19 cellular contexts compared by ENCODE assay signal in genomic region chr15:66880380-66881155, GRCh38.
DNase-seq lines count a peak whose midpoint lies in the region; ATAC-seq and TF ChIP-seq lines count a peak whose summit lies in the region.
"Had no signal": no experiment of that assay in that cellular context is flagged by ENCODE, and none has a peak within 500 bp of the region (broad histone marks: within the 10 kb centered on the region; RNA-seq: fewer than 3 reads in every experiment).

No MANE protein-coding gene starts in this region.

- H3K79me1 ChIP-seq in IMR-90 (ENCODE audit: low read depth in 1 of 2, low read length in 2 of 2) = peaks cover 0 to 22% of the 10 kb centered on the region in 2 experiments; a peak in 2 of 4 replicates

- no peaks in the 10 kb centered on the region for H3K36me3 ChIP-seq in IMR-90 (ENCODE audit: control insufficient read depth, insufficient read depth, low read length)
- H3K36me3 ChIP-seq: pancreas had no signal

- H3K9ac ChIP-seq in IMR-90 (ENCODE audit: low read depth, low read length) = no peak overlapping the region

- peaks cover 4 to 15% (median 13%) of the 10 kb centered on the region in 3 donors for H3K27me3 Mint-ChIP-seq in CD14-positive monocyte (ENCODE audit: low read depth in 3 of 3)

- no peak overlapping the region for H3K27ac Mint-ChIP-seq in CD14-positive monocyte
- H3K27ac Mint-ChIP-seq: activated naive CD8-positive, alpha-beta T cell treated with anti-CD3 and anti-CD28 coated beads, Interleukin-2, amount 50 U/mL, for 24 hours; CD8-positive, alpha-beta memory T cell; naive thymus-derived CD8-positive, alpha-beta T cell; T-helper 1 cell treated with Interleukin-12 subunit alpha and Interleukin-12 subunit beta and Interleukin-4 antibody, amounts not matched to agents 30 μg/mL and 1 μg/mL, for 36 hours had no signal

- TF ChIP-seq RAD21 in IMR-90 (IDR thresholded peaks at IDR 0.05; ENCODE audit: low read length) = no peak

- no peaks in the 10 kb centered on the region for H3K4me1 Mint-ChIP-seq in CD14-positive monocyte
- H3K4me1 Mint-ChIP-seq: CD8-positive, alpha-beta memory T cell; naive thymus-derived CD8-positive, alpha-beta T cell had no signal

- no peak for TF ChIP-seq POLR2A in IMR-90 (IDR thresholded peaks at IDR 0.05; ENCODE audit: low read depth, low read length)

- H3K27ac ChIP-seq in IMR-90 (ENCODE audit: insufficient read depth, low read length) = no peak overlapping the region
- no peak overlapping the region for H3K27ac ChIP-seq in RWPE1
- H3K27ac ChIP-seq: body of pancreas, pancreas had no signal

- no peak overlapping the region; a peak in 1 of 4 replicates for H4K8ac ChIP-seq in IMR-90 (ENCODE audit: low read depth in 2 of 2, low read length in 2 of 2)

- intact Hi-C loops in IMR-90 (cut with micrococcal nuclease) (no loop called here), CD14-positive monocyte (cut with micrococcal nuclease) (no loop called here)

- H2BK20ac ChIP-seq in IMR-90 (ENCODE audit: low read depth, low read length) = peak overlapping the region; percentile 48; the same call in 1 of the 2 replicates

- no peak overlapping the region for H3K4me2 ChIP-seq in IMR-90 (ENCODE audit: low read depth, low read length)

- H3K9me3 ChIP-seq in IMR-90 (ENCODE audit: control insufficient read depth, insufficient read depth, low read length) = 0 out of 2 replicates have a peak, but pooled peaks cover 4% of the 10 kb centered on the region
- H3K9me3 ChIP-seq: body of pancreas, pancreas had no signal

- no peaks in the 10 kb centered on the region for H3K9me3 Mint-ChIP-seq in CD14-positive monocyte
- H3K9me3 Mint-ChIP-seq: activated naive CD8-positive, alpha-beta T cell treated with anti-CD3 and anti-CD28 coated beads, Interleukin-2, amount 50 U/mL, for 24 hours; CD8-positive, alpha-beta memory T cell; naive thymus-derived CD8-positive, alpha-beta T cell; T-helper 1 cell treated with Interleukin-12 subunit alpha and Interleukin-12 subunit beta and Interleukin-4 antibody, amounts not matched to agents 30 μg/mL and 1 μg/mL, for 36 hours had no signal

- no peak overlapping the region for H3K4ac ChIP-seq in IMR-90 (ENCODE audit: low read depth, low read length)

- H3K23ac ChIP-seq in IMR-90 (ENCODE audit: low read depth, low read length) = peak overlapping the region; percentile 45; the same call in 1 of the 2 replicates

- WGBS in IMR-90 (ENCODE audit: extremely low coverage in 2 of 2, insufficient read length in 1 of 2), 2 experiments = 100% methylated on average over 1 of the region's 11 CpGs; no CpG with 5 or more reads in 1 of the 2 experiments

- H4K91ac ChIP-seq in IMR-90 (ENCODE audit: insufficient read depth, low read depth, low read length) = peak overlapping the region; percentile 39; the same call in 1 of the 2 replicates

- peaks cover 17% of the 10 kb centered on the region for H3K4me1 ChIP-seq in IMR-90 (ENCODE audit: control insufficient read depth, insufficient read depth, low read length)

- DNase-seq in GM10248 (ENCODE audit: extremely low spot score) (peak; percentile 29), IMR-90 (no peak), islet precursor cell (peak; percentile 48), GF-D8 (lab: John Stamatoyannopoulos, UW) (no peak), CD14-positive monocyte (ENCODE audit: low spot score) (no peak), RWPE1 (ENCODE audit: low spot score) (no peak)
- peak; percentile 1 for DNase-seq in stimulated activated CD8-positive, alpha-beta memory T cell treated with anti-CD3 and anti-CD28 coated beads, Interleukin-4, amount 100 ng/mL, for 48 hours
- DNase-seq: activated CD4-positive, alpha-beta T cell treated with anti-CD3 and anti-CD28 coated beads for 48 hours; activated naive CD8-positive, alpha-beta T cell treated with anti-CD3 and anti-CD28 coated beads, Interleukin-2, amount 50 U/mL, for 24 hours; body of pancreas; CD8-positive, alpha-beta memory T cell; kidney glomerular epithelial cell; naive thymus-derived CD8-positive, alpha-beta T cell; NCI-H1105; NCI-H2081 treated with DMSO at 0.1 percent for 48 hours; NCI-H524; NK-92 treated with Interleukin-12 subunit alpha and Interleukin-12 subunit beta, amount 100 ng/mL, for 24 hours; pancreas had no signal

- peak overlapping the region; percentile 37 for H2AK9ac ChIP-seq in IMR-90 (replicated peaks; ENCODE audit: low read depth, low read length, poor library complexity)

- no peak overlapping the region for H3K4me3 ChIP-seq in IMR-90 (ENCODE audit: insufficient read depth, low read depth, low read length)
- H3K4me3 ChIP-seq: body of pancreas, pancreas had no signal

- H2BK5ac ChIP-seq in IMR-90 (ENCODE audit: low read depth, low read length, poor library complexity, severe bottlenecking) = no peak overlapping the region

- no peak overlapping the region for H3K4me3 Mint-ChIP-seq in CD14-positive monocyte
- H3K4me3 Mint-ChIP-seq: activated naive CD8-positive, alpha-beta T cell treated with anti-CD3 and anti-CD28 coated beads, Interleukin-2, amount 50 U/mL, for 24 hours; CD8-positive, alpha-beta memory T cell; naive thymus-derived CD8-positive, alpha-beta T cell; T-helper 1 cell treated with Interleukin-12 subunit alpha and Interleukin-12 subunit beta and Interleukin-4 antibody, amounts not matched to agents 30 μg/mL and 1 μg/mL, for 36 hours had no signal

- H2AFZ ChIP-seq in IMR-90 (replicated peaks; ENCODE audit: low read length, poor library complexity) = no peak overlapping the region

- H3K27me3 ChIP-seq in IMR-90 (ENCODE audit: control insufficient read depth, insufficient read depth, low read length) = peaks cover 3% of the 10 kb centered on the region; the same call in 1 of the 2 replicates
- H3K27me3 ChIP-seq: body of pancreas, pancreas had no signal

- dilution Hi-C loops in IMR-90 (cut with HindIII; ENCODE audit: low sequenced_read_pairs, unreplicated experiment) = no loop called here

- CTCF ChIA-PET in GM10248 (lab: Yijun Ruan, JAX) = interaction anchor here (0.9 to 1.9 kb wide), 2 partner anchors 19 to 29 kb away, joined by 3 to 6 read pairs; no protein-coding TSS in a partner anchor
- CTCF ChIA-PET in IMR-90 (lab: Yijun Ruan, JAX) = no interaction called here
- CTCF ChIA-PET in RWPE1 (lab: Yijun Ruan, JAX) = interaction anchor here (0.6 to 1.0 kb wide), 2 partner anchors 23 to 495 kb away, joined by 5 to 6 read pairs; no protein-coding TSS in a partner anchor

- no peak overlapping the region for H3K56ac ChIP-seq in IMR-90 (ENCODE audit: extremely low read depth, insufficient read depth, low read length)

- H4K20me1 ChIP-seq in IMR-90 (ENCODE audit: insufficient read depth, low read length) = peaks cover 9% of the 10 kb centered on the region; the same call in 1 of the 2 replicates

- no peaks in the 10 kb centered on the region for H3K36me3 Mint-ChIP-seq in CD14-positive monocyte
- H3K36me3 Mint-ChIP-seq: CD8-positive, alpha-beta memory T cell; naive thymus-derived CD8-positive, alpha-beta T cell had no signal

- no TSS peak for BruUV-seq in IMR-90 (replicated peaks; lab: Mats Ljungman, UMichigan)

- H3K18ac ChIP-seq in IMR-90 (ENCODE audit: low read depth, low read length) = peak overlapping the region; percentile 20; the same call in 1 of the 2 replicates

- H4K5ac ChIP-seq in IMR-90 (ENCODE audit: low read depth, low read length) = no peak overlapping the region

- peak overlapping the region; percentile 56; the same call in 1 of the 2 replicates for H2BK120ac ChIP-seq in IMR-90 (ENCODE audit: low read depth, low read length)

- peak overlapping the region; percentile 55; the same call in 1 of the 3 replicates for H2BK15ac ChIP-seq in IMR-90 (ENCODE audit: low read depth, low read length)

- peak overlapping the region; percentile 99 for H2AK5ac ChIP-seq in IMR-90 (ENCODE audit: low read depth, low read length)

- 0 out of 2 replicates have a peak overlapping the region, but pooled peaks have one; percentile 30 for H3K14ac ChIP-seq in IMR-90 (replicated peaks; ENCODE audit: low read depth, low read length)

- TF ChIP-seq CTCF in GM10248 (IDR thresholded peaks at IDR 0.05; ENCODE audit: control extremely low read depth, extremely low read depth, low read depth, missing control alignments) = no peak
- TF ChIP-seq CTCF in IMR-90 (conservative IDR thresholded peaks at IDR 0.05; ENCODE audit: low read depth, low read length) = no peak
- TF ChIP-seq CTCF in CD14-positive monocyte (IDR thresholded peaks at IDR 0.05) = no peak
- TF ChIP-seq CTCF in RWPE1 (conservative IDR thresholded peaks at IDR 0.05; ENCODE audit: low read depth) = no peak

- POLR2A ChIA-PET in GM10248 (lab: Yijun Ruan, JAX) = interaction anchor here (0.6 kb wide), 1 partner anchor 324 kb away, joined by 3 read pairs; no protein-coding TSS in a partner anchor
- POLR2A ChIA-PET in IMR-90 (lab: Charles Lee; ENCODE audit: unreplicated experiment) = no interaction called here
- POLR2A ChIA-PET in RWPE1 (lab: Yijun Ruan, JAX; ENCODE audit: low non-redundant PET) = no interaction called here

- no peak for ATAC-seq in IMR-90 (ENCODE audit: low read depth)
- ATAC-seq: activated naive CD8-positive, alpha-beta T cell treated with anti-CD3 and anti-CD28 coated beads, Interleukin-2, amount 50 U/mL, for 24 hours; body of pancreas; naive thymus-derived CD8-positive, alpha-beta T cell; pancreas had no signal

- in situ Hi-C loops in IMR-90 (cut with MboI; ENCODE audit: low sequenced_read_pairs) = no loop called here

- H3K9me1 ChIP-seq in IMR-90 (ENCODE audit: insufficient read depth, low read length) = peaks cover 36% of the 10 kb centered on the region

TF ChIP-seq in IMR-90, 13 proteins besides CTCF, POLR2A, EP300 and RAD21:
- TF ChIP-seq MAFK (IDR thresholded peaks at IDR 0.05; ENCODE audit: low read depth, low read length) (no peak), RFX5 (IDR thresholded peaks at IDR 0.05; ENCODE audit: low read depth, low read length) (no peak), CEBPB (IDR thresholded peaks at IDR 0.05; ENCODE audit: low read depth, low read length) (no peak)

Comparison
In these comparisons a context has a peak if more than half of its experiments do, and no peak if none do; other contexts are left out.
1. DNase-seq: peak in GM10248 (single experiment), islet precursor cell (single experiment) and stimulated activated CD8-positive, alpha-beta memory T cell treated with anti-CD3 and anti-CD28 coated beads, Interleukin-4, amount 100 ng/mL, for 48 hours (single experiment); none in IMR-90 (single experiment), GF-D8 (single experiment), CD14-positive monocyte (single experiment) and RWPE1 (single experiment).